21 cellular contexts compared by ENCODE assay signal in genomic region chr10:102624094-102624493, GRCh38.
"Had no signal": no experiment of that assay in that cellular context is flagged by ENCODE, and none has a peak within 500 bp of the region (broad histone marks: within the 10 kb centered on the region; RNA-seq: fewer than 3 reads in every experiment).

No MANE protein-coding gene starts in this region.

- H3K4me1 Mint-ChIP-seq: activated CD4-positive, alpha-beta T cell treated with anti-CD3 and anti-CD28 coated beads, Interleukin-2, amount 10 ng/mL, durations not matched to agents 24 days and 14 days; activated naive CD8-positive, alpha-beta T cell treated with anti-CD3 and anti-CD28 coated beads for 36 hours had no signal

- H3K4me3 Mint-ChIP-seq: activated CD4-positive, alpha-beta T cell treated with anti-CD3 and anti-CD28 coated beads, Interleukin-2, amount 10 ng/mL, durations not matched to agents 24 days and 14 days; activated CD8-positive, alpha-beta T cell treated with anti-CD3 and anti-CD28 coated beads, Interleukin-2, amount 10 ng/mL, durations not matched to agents 7 days and 5 days; activated naive CD8-positive, alpha-beta T cell treated with anti-CD3 and anti-CD28 coated beads for 36 hours; activated T-cell treated with anti-CD3 and anti-CD28 coated beads, Interleukin-2, amount 50 U/mL, for 72 hours; memory B cell; naive thymus-derived CD8-positive, alpha-beta T cell; type B pancreatic cell had no signal

- H3K27me3 ChIP-seq: brain microvascular endothelial cell, gastrocnemius medialis, neutrophil, suprapubic skin had no signal

- H3K4me3 ChIP-seq: gastrocnemius medialis, skin epidermis, suprapubic skin had no signal

- H3K36me3 Mint-ChIP-seq: activated naive CD8-positive, alpha-beta T cell treated with anti-CD3 and anti-CD28 coated beads for 36 hours had no signal

- H3K27me3 Mint-ChIP-seq: activated CD4-positive, alpha-beta T cell treated with anti-CD3 and anti-CD28 coated beads, Interleukin-2, amount 10 ng/mL, durations not matched to agents 24 days and 14 days; activated naive CD8-positive, alpha-beta T cell treated with anti-CD3 and anti-CD28 coated beads for 36 hours; memory B cell; naive thymus-derived CD8-positive, alpha-beta T cell; type B pancreatic cell had no signal

- H3K9me3 ChIP-seq: gastrocnemius medialis, neutrophil, suprapubic skin had no signal

- H3K27ac ChIP-seq: brain microvascular endothelial cell, neutrophil had no signal

- DNase-seq: activated CD4-positive, alpha-beta T cell treated with anti-CD3 and anti-CD28 coated beads, Interleukin-2, amount 10 ng/mL, durations not matched to agents 24 days and 14 days; activated CD4-positive, CD25-positive, alpha-beta regulatory T cell; activated CD8-positive, alpha-beta memory T cell treated with anti-CD3 and anti-CD28 coated beads, Interleukin-2, amount 50 U/mL, for 48 hours; activated CD8-positive, alpha-beta T cell treated with anti-CD3 and anti-CD28 coated beads, Interleukin-2, amount 10 ng/mL, durations not matched to agents 7 days and 5 days; activated gamma-delta T cell treated with Interleukin-2 at 50 U/mL for 16 hours; activated naive CD8-positive, alpha-beta T cell treated with anti-CD3 and anti-CD28 coated beads for 36 hours; activated T-cell treated with anti-CD3 and anti-CD28 coated beads, Interleukin-2, amount 50 U/mL, for 72 hours; amygdala; brain microvascular endothelial cell; effector memory CD4-positive, alpha-beta T cell; gastrocnemius medialis; left ventricle myocardium superior; naive thymus-derived CD8-positive, alpha-beta T cell; stimulated activated CD4-positive, alpha-beta T cell treated with anti-CD3 and anti-CD28 coated beads, Interleukin-4, amount 100 ng/mL, for 24 hours; stimulated activated naive CD4-positive, alpha-beta T cell treated with Interleukin-2 at 50 U/mL for 16 hours; T-helper 2 cell had no signal

- H3K9me3 Mint-ChIP-seq: activated CD4-positive, alpha-beta T cell treated with anti-CD3 and anti-CD28 coated beads, Interleukin-2, amount 10 ng/mL, durations not matched to agents 24 days and 14 days; activated naive CD8-positive, alpha-beta T cell treated with anti-CD3 and anti-CD28 coated beads for 36 hours; activated T-cell treated with anti-CD3 and anti-CD28 coated beads, Interleukin-2, amount 50 U/mL, for 72 hours; memory B cell; naive thymus-derived CD8-positive, alpha-beta T cell; type B pancreatic cell had no signal

- ATAC-seq: activated CD8-positive, alpha-beta T cell treated with anti-CD3 and anti-CD28 coated beads, Interleukin-2, amount 10 ng/mL, durations not matched to agents 7 days and 5 days; activated T-cell treated with anti-CD3 and anti-CD28 coated beads, Interleukin-2, amount 50 U/mL, for 72 hours; gastrocnemius medialis; left ventricle myocardium superior; naive thymus-derived CD8-positive, alpha-beta T cell had no signal

- H3K27ac Mint-ChIP-seq: activated CD4-positive, alpha-beta T cell treated with anti-CD3 and anti-CD28 coated beads, Interleukin-2, amount 10 ng/mL, durations not matched to agents 24 days and 14 days; activated CD8-positive, alpha-beta T cell treated with anti-CD3 and anti-CD28 coated beads, Interleukin-2, amount 10 ng/mL, durations not matched to agents 7 days and 5 days; activated naive CD8-positive, alpha-beta T cell treated with anti-CD3 and anti-CD28 coated beads for 36 hours; activated T-cell treated with anti-CD3 and anti-CD28 coated beads, Interleukin-2, amount 50 U/mL, for 72 hours had no signal

- H3K36me3 ChIP-seq: brain microvascular endothelial cell, gastrocnemius medialis had no signal
